ENCODE assay signal across 31 cellular contexts in genomic region chr12:112184056-112184887, GRCh38. TPM values are rescaled to one million over a fixed set of nuclear protein-coding genes. Genes with fewer than 3 reads are reported as not detected.
DNase-seq lines count a peak whose midpoint lies in the region; ATAC-seq, FAIRE-seq and TF ChIP-seq lines count a peak whose summit lies in the region.
"Had no signal": no experiment of that assay in that cellular context is flagged by ENCODE, and none has a peak within 500 bp of the region (broad histone marks: within the 10 kb centered on the region; RNA-seq: fewer than 3 reads in every experiment).

No MANE protein-coding gene starts in this region.

- H4K20me1 ChIP-seq in mammary epithelial cell (ENCODE audit: insufficient read depth, low read length): no peaks in the 10 kb centered on the region

- in situ Hi-C loops in mammary epithelial cell (cut with MboI; ENCODE audit: low sequenced_read_pairs in 2 of 2): no loop called here

- ATAC-seq in aorta (ENCODE audit: low FRiP score) (peak; percentile 28), GM19467 (IDR thresholded peaks at IDR 0.05; ENCODE audit: unreplicated experiment) (no peak)
- ATAC-seq: left ventricle myocardium superior had no signal

- no peak overlapping the region for H3K4me2 ChIP-seq in mammary epithelial cell (ENCODE audit: insufficient read depth, low read depth, low read length)
- H3K4me2 ChIP-seq: KMS-11 had no signal

- dilution Hi-C loops in mammary epithelial cell (cut with HindIII; ENCODE audit: low sequenced_read_pairs): no loop called here

- TF ChIP-seq CTCF in breast epithelium (IDR thresholded peaks at IDR 0.05) (no peak), mammary epithelial cell (conservative IDR thresholded peaks at IDR 0.05 in 1 of 2, IDR thresholded peaks at IDR 0.05 in 1 of 2; ENCODE audit: extremely low read depth in 1 of 2, insufficient read depth in 1 of 2, low read depth in 1 of 2, low read length in 2 of 2) (no peak)

- TF ChIP-seq POLR2A in breast epithelium (IDR thresholded peaks at IDR 0.05) (no peak), H54 (IDR thresholded peaks at IDR 0.05; ENCODE audit: low read depth, low read length) (no peak)

- no peak for DNase-seq in breast epithelium (ENCODE audit: low spot score in 2 of 2)
- DNase-seq in mammary epithelial cell: no peak
- peak in 1 of 2 donors; percentile 65 for DNase-seq in aorta
- DNase-seq in H54 (ENCODE audit: insufficient read length, low spot score): no peak
- no peak for DNase-seq in NCI-H128 (lab: John Stamatoyannopoulos, UW; ENCODE audit: unreplicated experiment)
- DNase-seq: 8988T; activated CD4-positive, CD25-positive, alpha-beta regulatory T cell treated with anti-CD3 and anti-CD28 coated beads, Interleukin-2, amount 50 U/mL, for 72 hours; activated naive CD4-positive, alpha-beta T cell; brain microvascular endothelial cell; DMS79; HCEC 1CT; left ventricle myocardium superior; MM.1S; NCI-H1105 treated with DMSO at 0.1 percent for 48 hours; NCI-H2081; NCI-H526 treated with DMSO at 0.1 percent for 48 hours; Peyer's patch; retina; SHP77; small intestine; stimulated activated naive CD4-positive, alpha-beta T cell; T-helper 2 cell; uterus had no signal

- no peak overlapping the region for H3K9ac ChIP-seq in mammary epithelial cell (ENCODE audit: insufficient read depth, low read length)
- H3K9ac ChIP-seq: KMS-11, parathyroid adenoma had no signal

- intact Hi-C loops in breast epithelium (cut with DNase I; ENCODE audit: low total_unique reads) (no loop called here), mammary epithelial cell (cut with micrococcal nuclease) (no loop called here), aorta (cut with DNase I) (no loop called here)

- WGBS in mammary epithelial cell (ENCODE audit: low coverage, missing lambda C conversion rate): 97% methylated on average over 20 of the region's 46 CpGs
- WGBS in aorta, 2 donors: 92 to 96% methylated on average over 46 of the region's 46 CpGs

- H3K4me3 ChIP-seq in breast epithelium: no peak overlapping the region
- H3K4me3 ChIP-seq in mammary epithelial cell (replicated peaks in 1 of 3; ENCODE audit: insufficient read depth in 1 of 3, low read depth in 2 of 3, low read length in 3 of 3): no peak overlapping the region
- no peak overlapping the region for H3K4me3 ChIP-seq in aorta (ENCODE audit: low read length in 2 of 2)
- H3K4me3 ChIP-seq: adrenal gland, Peyer's patch, suprapubic skin, uterus had no signal

- H3K4me1 ChIP-seq in breast epithelium (peaks cover 0 to 9% of the 10 kb centered on the region in 2 donors), mammary epithelial cell (ENCODE audit: insufficient read depth, low read length) (peaks cover 8% of the 10 kb centered on the region), aorta (ENCODE audit: control insufficient read depth in 1 of 2, insufficient read depth in 2 of 2, low read length in 2 of 2) (no peaks in the 10 kb centered on the region)
- H3K4me1 ChIP-seq: parathyroid adenoma, Peyer's patch, uterus had no signal

- BruUV-seq in mammary epithelial cell (replicated peaks; lab: Mats Ljungman, UMichigan): no TSS peak

- H3K27me3 ChIP-seq in breast epithelium: no peaks in the 10 kb centered on the region
- no peaks in the 10 kb centered on the region for H3K27me3 ChIP-seq in mammary epithelial cell (ENCODE audit: insufficient read depth, low read length)
- no peaks in the 10 kb centered on the region for H3K27me3 ChIP-seq in layer of hippocampus (ENCODE audit: control insufficient read depth, insufficient read depth, low read length)
- no peaks in the 10 kb centered on the region for H3K27me3 ChIP-seq in aorta (ENCODE audit: control insufficient read depth in 1 of 2, insufficient read depth in 2 of 2, low read length in 1 of 2)
- H3K27me3 ChIP-seq: adrenal gland, brain microvascular endothelial cell, Peyer's patch, suprapubic skin, uterus had no signal

- no peaks in the 10 kb centered on the region for H3K79me2 ChIP-seq in mammary epithelial cell (ENCODE audit: insufficient read depth, low read length)
- H3K79me2 ChIP-seq: parathyroid adenoma had no signal

- H3K36me3 ChIP-seq in breast epithelium (peaks cover 5% of the 10 kb centered on the region), mammary epithelial cell (ENCODE audit: insufficient read depth, low read length) (peaks cover 3% of the 10 kb centered on the region), aorta (ENCODE audit: control insufficient read depth in 1 of 2, insufficient read depth in 2 of 2, low read length in 1 of 2) (peaks cover 0 to 6% of the 10 kb centered on the region in 2 donors)
- H3K36me3 ChIP-seq: uterus had no signal

- no peak overlapping the region for H2AFZ ChIP-seq in mammary epithelial cell (ENCODE audit: low read depth, low read length)
- H2AFZ ChIP-seq: parathyroid adenoma had no signal

- CTCF ChIA-PET in mammary epithelial cell (lab: Charles Lee; ENCODE audit: low non-redundant PET): no interaction called here

- no peaks in the 10 kb centered on the region for H3K9me3 ChIP-seq in breast epithelium
- H3K9me3 ChIP-seq in mammary epithelial cell (replicated peaks; ENCODE audit: insufficient read depth, low read length): no peaks in the 10 kb centered on the region
- H3K9me3 ChIP-seq in aorta (ENCODE audit: control insufficient read depth, low read length): no peaks in the 10 kb centered on the region
- H3K9me3 ChIP-seq: adrenal gland, Peyer's patch, suprapubic skin, uterus had no signal

- peak overlapping the region; percentile 19 to 35 for H3K27ac ChIP-seq in breast epithelium
- H3K27ac ChIP-seq in mammary epithelial cell (ENCODE audit: insufficient read depth, low read depth, low read length): no peak overlapping the region
- H3K27ac ChIP-seq in cingulate gyrus (ENCODE audit: low read depth, low read length): peak overlapping the region; percentile 98
- peak overlapping the region; percentile 82 for H3K27ac ChIP-seq in layer of hippocampus (ENCODE audit: low read depth, low read length)
- H3K27ac ChIP-seq in aorta (ENCODE audit: low read depth in 1 of 2, low read length in 2 of 2): no peak overlapping the region
- H3K27ac ChIP-seq: brain microvascular endothelial cell, KMS-11, parathyroid adenoma, Peyer's patch, suprapubic skin, uterus had no signal

- FAIRE-seq in H54 (lab: Jason Lieb, UNC): no peak
- FAIRE-seq: G401.6, small intestine had no signal

RNA-seq across cellular contexts. Expression of gene TRAFD1, which starts 58.9 kb away (rescaled TPM):
- total RNA-seq in breast epithelium: 10 to 100 TPM; 25.9 to 64.2 (median 54.4) TPM
- total RNA-seq in mammary epithelial cell: 10 to 100 TPM; 20.0 to 32.3 TPM
- 16.2 TPM for polyA plus RNA-seq in mammary epithelial cell
- 16.5 TPM for polyA minus RNA-seq in mammary epithelial cell
- total RNA-seq in aorta: 10 to 100 TPM; 21.2 to 35.5 TPM
- polyA plus RNA-seq in aorta: 10 to 100 TPM in 1 of 2 donors, 1 to 10 TPM in 1; 8.9 to 26.0 TPM

Comparison
In these comparisons a context has a peak if more than half of its experiments do, and no peak if none do; other contexts are left out.
1. H3K27ac ChIP-seq: peak in breast epithelium (2 of 2), cingulate gyrus (single experiment) and layer of hippocampus (single experiment); none in mammary epithelial cell (single experiment) and aorta (0 of 2).